In the genomic region with DNA sequence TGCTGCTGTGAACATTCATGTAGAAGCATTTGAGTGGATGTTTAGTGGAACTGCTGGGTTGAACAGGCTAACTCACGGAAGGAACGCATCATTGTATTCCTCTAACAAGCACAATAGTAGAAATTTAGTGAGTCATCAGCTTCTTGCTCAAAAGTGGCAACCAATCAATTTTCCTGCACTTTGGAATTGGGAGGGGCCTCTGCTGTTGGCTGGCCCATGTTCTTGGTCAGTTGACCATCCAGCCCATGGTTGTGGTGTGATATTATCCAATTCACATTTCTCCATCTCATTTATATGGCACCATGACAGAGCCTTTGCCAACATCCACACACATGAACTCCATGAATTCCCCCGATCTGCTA, we compare ENCODE assay signal across 7 cellular contexts.
DNase-seq lines count a peak whose midpoint lies in the region; ATAC-seq, FAIRE-seq and TF ChIP-seq lines count a peak whose summit lies in the region.

No MANE protein-coding gene starts in this region.

- FAIRE-seq in H54 (lab: Jason Lieb, UNC), result peak; percentile 20

- no peak for TF ChIP-seq CTCF in epithelial cell of esophagus (IDR thresholded peaks at IDR 0.05; ENCODE audit: insufficient read depth, low read depth, low read length, missing control alignments)

- peak overlapping the region; percentile 97 for H3K27ac Mint-ChIP-seq in stimulated activated memory B cell treated with anti-CD40 and anti-IgM and Interleukin-4, amounts not matched to agents 10 μg/mL and 1 μg/mL and 100 μg/mL, for 72 hours

- H3K4me1 Mint-ChIP-seq in stimulated activated memory B cell treated with anti-CD40 and anti-IgM and Interleukin-4, amounts not matched to agents 10 μg/mL and 1 μg/mL and 100 μg/mL, for 72 hours, result peaks cover 16% of the 10 kb centered on the region

- peaks cover 3% of the 10 kb centered on the region for H3K9me3 Mint-ChIP-seq in stimulated activated memory B cell treated with anti-CD40 and anti-IgM and Interleukin-4, amounts not matched to agents 10 μg/mL and 1 μg/mL and 100 μg/mL, for 72 hours

- no peak overlapping the region for H3K4me3 ChIP-seq in epithelial cell of esophagus (ENCODE audit: low read length)

- H3K27me3 Mint-ChIP-seq in stimulated activated memory B cell treated with anti-CD40 and anti-IgM and Interleukin-4, amounts not matched to agents 10 μg/mL and 1 μg/mL and 100 μg/mL, for 72 hours, result no peaks in the 10 kb centered on the region

- TF ChIP-seq POLR2A in H54 (IDR thresholded peaks at IDR 0.05; ENCODE audit: low read depth, low read length), result no peak

- peak overlapping the region; percentile 70 for H3K4me3 Mint-ChIP-seq in stimulated activated memory B cell treated with anti-CD40 and anti-IgM and Interleukin-4, amounts not matched to agents 10 μg/mL and 1 μg/mL and 100 μg/mL, for 72 hours

- no peak for ATAC-seq in stimulated activated memory B cell treated with anti-CD40 and anti-IgM and Interleukin-4, amounts not matched to agents 10 μg/mL and 1 μg/mL and 100 μg/mL, for 72 hours

- no peaks in the 10 kb centered on the region for H3K36me3 Mint-ChIP-seq in stimulated activated memory B cell treated with anti-CD40 and anti-IgM and Interleukin-4, amounts not matched to agents 10 μg/mL and 1 μg/mL and 100 μg/mL, for 72 hours

- DNase-seq in H54 (ENCODE audit: insufficient read length, low spot score) (no peak), SW480 (ENCODE audit: low spot score) (peak; percentile 28), epithelial cell of esophagus (ENCODE audit: low read depth) (peak; percentile 54), NCI-H510A (lab: John Stamatoyannopoulos, UW) (no peak), NCI-H1436 treated with DMSO at 0.1 percent for 48 hours (lab: John Stamatoyannopoulos, UW) (no peak), NCI-H82 (lab: John Stamatoyannopoulos, UW) (no peak)

Comparison
In these comparisons a context has a peak if more than half of its experiments do, and no peak if none do; other contexts are left out.
1. DNase-seq: peak in SW480 (single experiment) and epithelial cell of esophagus (single experiment); none in H54 (single experiment), NCI-H510A (single experiment), NCI-H1436 treated with DMSO at 0.1 percent for 48 hours (single experiment) and NCI-H82 (single experiment).